ENCODE assay signal across 8 cellular contexts in genomic region chr15:23022156-23022555, GRCh38.
"Had no signal": no experiment of that assay in that cellular context is flagged by ENCODE, and none has a peak within 500 bp of the region (broad histone marks: within the 10 kb centered on the region; RNA-seq: fewer than 3 reads in every experiment).

No MANE protein-coding gene starts in this region.

- H3K4me3 ChIP-seq: GM23338 had no signal

- ATAC-seq: GM23338 had no signal

- H3K4me1 Mint-ChIP-seq: GM23338, H9 had no signal

- H3K9ac ChIP-seq: KMS-11 had no signal

- H3K27ac Mint-ChIP-seq: GM23338, H9 had no signal

- FAIRE-seq: H1, H54, HTR-8/SVneo had no signal

- DNase-seq: H9, HCEC 1CT, KBM-7 had no signal

- H3K9me3 Mint-ChIP-seq: GM23338, H9 had no signal

- H3K27ac ChIP-seq: KMS-11 had no signal

- H3K4me2 ChIP-seq: GM23338, KMS-11 had no signal

- H2AFZ ChIP-seq: GM23338 had no signal

- H3K4me3 Mint-ChIP-seq: GM23338, H9 had no signal
